ENCODE assay signal across 11 cellular contexts in genomic region chr2:39141346-39142011, GRCh38. TPM values are rescaled to one million over a fixed set of nuclear protein-coding genes. Genes with fewer than 3 reads are reported as not detected.
DNase-seq lines count a peak whose midpoint lies in the region; ATAC-seq and TF ChIP-seq lines count a peak whose summit lies in the region.
"Had no signal": no experiment of that assay in that cellular context is flagged by ENCODE, and none has a peak within 500 bp of the region (broad histone marks: within the 10 kb centered on the region; RNA-seq: fewer than 3 reads in every experiment).

No MANE protein-coding gene starts in this region.

- intact Hi-C loops in lower lobe of right lung (cut with DNase I) = no loop called here

- H3K4me1 Mint-ChIP-seq in activated T-cell treated with anti-CD3 and anti-CD28 coated beads, Interleukin-2, amount 50 U/mL, for 72 hours (ENCODE audit: low read depth) = peaks cover 55% of the 10 kb centered on the region
- peaks cover 50% of the 10 kb centered on the region for H3K4me1 Mint-ChIP-seq in activated T-helper 17 cell treated with anti-CD3 and anti-CD28 coated beads, Interleukin-2, amount 50 U/mL, for 72 hours

- H3K36me3 Mint-ChIP-seq in activated T-cell treated with anti-CD3 and anti-CD28 coated beads, Interleukin-2, amount 50 U/mL, for 72 hours (ENCODE audit: insufficient read depth in 2 of 2) = peaks cover 0 to 1% of the 10 kb centered on the region in 2 donors
- H3K36me3 Mint-ChIP-seq in activated T-helper 17 cell treated with anti-CD3 and anti-CD28 coated beads, Interleukin-2, amount 50 U/mL, for 72 hours (ENCODE audit: low read depth) = no peaks in the 10 kb centered on the region

- H3K4me1 ChIP-seq in skeletal muscle tissue (ENCODE audit: control insufficient read depth in 3 of 3, insufficient read depth in 3 of 3, low read length in 3 of 3) (peaks cover 8 to 14% (median 12%) of the 10 kb centered on the region in 3 donors), lower lobe of right lung (peaks cover 8% of the 10 kb centered on the region)
- H3K4me1 ChIP-seq: BLaER1, uterus had no signal

- no peaks in the 10 kb centered on the region for H3K27me3 ChIP-seq in skeletal muscle tissue (ENCODE audit: control insufficient read depth in 3 of 3, insufficient read depth in 3 of 3, low read length in 3 of 3)
- no peaks in the 10 kb centered on the region for H3K27me3 ChIP-seq in lower lobe of right lung (ENCODE audit: low read depth)
- H3K27me3 ChIP-seq: BLaER1, uterus had no signal

- peak overlapping the region in 2 of 3 donors; percentile 20 to 38 for H3K9ac ChIP-seq in skeletal muscle tissue (ENCODE audit: low read depth in 1 of 3, low read length in 3 of 3)
- H3K9ac ChIP-seq: BLaER1 had no signal

- peak overlapping the region in 1 of 2 donors; percentile 59 for H3K4me3 Mint-ChIP-seq in activated T-cell treated with anti-CD3 and anti-CD28 coated beads, Interleukin-2, amount 50 U/mL, for 72 hours
- H3K4me3 Mint-ChIP-seq in activated T-helper 17 cell treated with anti-CD3 and anti-CD28 coated beads, Interleukin-2, amount 50 U/mL, for 72 hours = peak overlapping the region; percentile 72

- H3K27ac ChIP-seq in skeletal muscle tissue (ENCODE audit: low read depth, low read length) (peak overlapping the region; percentile 56), lower lobe of right lung (no peak overlapping the region)
- H3K27ac ChIP-seq: BLaER1, uterus had no signal

- no peaks in the 10 kb centered on the region for H3K27me3 Mint-ChIP-seq in activated T-cell treated with anti-CD3 and anti-CD28 coated beads, Interleukin-2, amount 50 U/mL, for 72 hours (ENCODE audit: low read depth)
- no peaks in the 10 kb centered on the region for H3K27me3 Mint-ChIP-seq in activated T-helper 17 cell treated with anti-CD3 and anti-CD28 coated beads, Interleukin-2, amount 50 U/mL, for 72 hours

- peaks cover 0 to 3% (median 0%) of the 10 kb centered on the region in 3 donors for H3K9me3 ChIP-seq in skeletal muscle tissue (ENCODE audit: control insufficient read depth in 3 of 3, low read length in 3 of 3)
- H3K9me3 ChIP-seq in lower lobe of right lung = no peaks in the 10 kb centered on the region
- H3K9me3 ChIP-seq: BLaER1, uterus had no signal

- peak in 1 of 2 donors; percentile 59 for ATAC-seq in activated T-cell treated with anti-CD3 and anti-CD28 coated beads, Interleukin-2, amount 50 U/mL, for 72 hours (replicated peaks in 1 of 2)
- peak; percentile 89 for ATAC-seq in HG03354 (IDR thresholded peaks at IDR 0.05; ENCODE audit: poor library complexity, severe bottlenecking, unreplicated experiment)
- ATAC-seq in activated T-helper 17 cell treated with anti-CD3 and anti-CD28 coated beads, Interleukin-2, amount 50 U/mL, for 72 hours (replicated peaks) = peak; percentile 60
- ATAC-seq in lower lobe of right lung = no peak

- H3K27ac Mint-ChIP-seq in activated T-cell treated with anti-CD3 and anti-CD28 coated beads, Interleukin-2, amount 50 U/mL, for 72 hours = peak overlapping the region; percentile 55
- H3K27ac Mint-ChIP-seq in activated T-helper 17 cell treated with anti-CD3 and anti-CD28 coated beads, Interleukin-2, amount 50 U/mL, for 72 hours = peak overlapping the region; percentile 89

- H3K4me3 ChIP-seq in skeletal muscle tissue (ENCODE audit: low read length in 3 of 3) = no peak overlapping the region
- H3K4me3 ChIP-seq in lower lobe of right lung = no peak overlapping the region
- H3K4me3 ChIP-seq: BLaER1, uterus had no signal

- DNase-seq in activated T-cell treated with anti-CD3 and anti-CD28 coated beads, Interleukin-2, amount 50 U/mL, for 72 hours = no peak
- DNase-seq in activated T-cell treated with anti-CD3 and anti-CD28 coated beads for 4 hours (no peak), AG08395 (ENCODE audit: low spot score) (no peak), lower lobe of right lung (no peak), GF-D8 (lab: John Stamatoyannopoulos, UW) (no peak)
- DNase-seq: NCI-H2171, uterus had no signal

- H3K9me3 Mint-ChIP-seq in activated T-cell treated with anti-CD3 and anti-CD28 coated beads, Interleukin-2, amount 50 U/mL, for 72 hours = no peaks in the 10 kb centered on the region
- no peaks in the 10 kb centered on the region for H3K9me3 Mint-ChIP-seq in activated T-helper 17 cell treated with anti-CD3 and anti-CD28 coated beads, Interleukin-2, amount 50 U/mL, for 72 hours

- no peaks in the 10 kb centered on the region for H3K36me3 ChIP-seq in skeletal muscle tissue (ENCODE audit: control insufficient read depth in 3 of 3, insufficient read depth in 3 of 3, low read length in 3 of 3)
- H3K36me3 ChIP-seq in lower lobe of right lung = no peaks in the 10 kb centered on the region
- H3K36me3 ChIP-seq: BLaER1, uterus had no signal

- no peak for TF ChIP-seq CTCF in lower lobe of right lung (IDR thresholded peaks at IDR 0.05)

RNA-seq across cellular contexts. Expression of gene SOS1, which starts 20.6 kb away (rescaled TPM):
- 100 to 1,000 TPM in 1 of 2 donors, 10 to 100 TPM in 1; 94.6 to 110 TPM for total RNA-seq in activated T-cell treated with anti-CD3 and anti-CD28 coated beads, Interleukin-2, amount 50 U/mL, for 72 hours
- total RNA-seq in activated T-helper 17 cell treated with anti-CD3 and anti-CD28 coated beads, Interleukin-2, amount 50 U/mL, for 72 hours = 100 to 1,000 TPM in 1 of 2 donors, 10 to 100 TPM in 1; 98.7 to 116 TPM
- total RNA-seq in skeletal muscle tissue (14.1 TPM), lower lobe of right lung (43.6 TPM)

Comparison
In these comparisons a context has a peak if more than half of its experiments do, and no peak if none do; other contexts are left out.
1. ATAC-seq: peak in HG03354 (single experiment) and activated T-helper 17 cell treated with anti-CD3 and anti-CD28 coated beads, Interleukin-2, amount 50 U/mL, for 72 hours (single experiment); none in lower lobe of right lung (0 of 2).